9 cellular contexts compared by ENCODE assay signal in the genomic region with DNA sequence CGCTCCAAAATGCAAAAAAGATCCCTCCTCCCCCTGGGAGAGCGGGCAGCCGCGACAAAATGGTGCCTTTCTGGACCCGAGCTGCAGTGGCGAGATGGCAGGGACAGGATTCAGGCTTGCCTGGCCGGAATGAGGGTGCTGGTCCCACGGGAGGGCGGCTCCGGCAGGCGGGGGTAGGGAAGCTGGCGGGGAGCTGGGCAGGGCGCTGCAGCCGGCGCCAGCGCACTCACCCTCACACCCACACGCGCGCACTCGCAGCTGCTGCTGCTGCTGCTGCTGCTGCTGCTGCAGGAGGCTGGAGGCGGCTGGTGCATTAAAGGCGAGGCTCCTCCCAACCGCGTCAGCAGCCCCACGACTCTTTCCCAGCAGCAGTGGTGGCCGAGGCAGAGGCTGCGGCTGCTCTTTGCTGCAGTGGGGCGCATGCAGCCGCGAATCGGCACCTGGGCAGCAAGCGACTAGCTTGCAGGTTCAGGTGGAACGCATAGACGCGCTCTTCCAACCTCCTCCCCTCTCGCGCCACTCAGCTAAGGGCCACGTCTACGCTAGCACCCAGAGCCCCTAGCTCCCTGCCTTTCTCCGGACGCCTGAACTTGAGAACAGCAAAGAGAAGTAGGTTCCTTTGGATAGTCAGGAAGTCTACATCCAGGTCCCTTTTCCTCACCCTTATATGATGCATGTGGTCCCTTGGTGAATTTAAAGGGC. TPM values are rescaled to one million over a fixed set of nuclear protein-coding genes. Genes with fewer than 3 reads are reported as not detected.
A peak's percentile ranks its signal among the peaks of the same experiment; 100 is the strongest.
DNase-seq lines count a peak whose midpoint lies in the region; ATAC-seq, FAIRE-seq and TF ChIP-seq lines count a peak whose summit lies in the region.
"Had no signal": no experiment of that assay in that cellular context is flagged by ENCODE, and none has a peak within 500 bp of the region (broad histone marks: within the 10 kb centered on the region; RNA-seq: fewer than 3 reads in every experiment).

A gene (minus strand): TSS at position 287 of the 702 bp plus-strand sequence.

- H2AFZ ChIP-seq in mammary epithelial cell (ENCODE audit: low read depth, low read length), result peak within 1 kb of the TSS; percentile 92

- H3K27me3 ChIP-seq in HUES48 (ENCODE audit: control insufficient read depth, insufficient read depth, low read length) (peaks cover 40% of the 10 kb centered on the region), mammary epithelial cell (ENCODE audit: insufficient read depth, low read length) (no peaks in the 10 kb centered on the region), skeletal muscle tissue (ENCODE audit: control insufficient read depth in 3 of 3, insufficient read depth in 3 of 3, low read length in 3 of 3) (peaks cover 28 to 32% (median 29%) of the 10 kb centered on the region in 3 donors)

- TF ChIP-seq CTCF in mammary epithelial cell (conservative IDR thresholded peaks at IDR 0.05 in 1 of 2, IDR thresholded peaks at IDR 0.05 in 1 of 2; ENCODE audit: extremely low read depth in 1 of 2, insufficient read depth in 1 of 2, low read depth in 1 of 2, low read length in 2 of 2), result no peak

- no peaks in the 10 kb centered on the region for H3K79me2 ChIP-seq in mammary epithelial cell (ENCODE audit: insufficient read depth, low read length)

- H4K20me1 ChIP-seq in mammary epithelial cell (ENCODE audit: insufficient read depth, low read length), result no peaks in the 10 kb centered on the region

- H3K9ac ChIP-seq in HUES48 (ENCODE audit: low read depth, low read length) (peak within 1 kb of the TSS; percentile 22; the same call in 1 of the 2 replicates), mammary epithelial cell (ENCODE audit: insufficient read depth, low read length) (no peak within 1 kb of the TSS), skeletal muscle tissue (ENCODE audit: low read depth in 1 of 3, low read length in 3 of 3) (peak within 1 kb of the TSS in 1 of 3 donors; percentile 35)

- H3K27ac ChIP-seq in HUES48 (ENCODE audit: low read depth, low read length) (no peak within 1 kb of the TSS), mammary epithelial cell (ENCODE audit: insufficient read depth, low read depth, low read length) (no peak within 1 kb of the TSS), skeletal muscle tissue (ENCODE audit: low read depth, low read length) (no peak within 1 kb of the TSS)

- H3K4me2 ChIP-seq in mammary epithelial cell (ENCODE audit: insufficient read depth, low read depth, low read length), result peak within 1 kb of the TSS; percentile 99

- 0% methylated on average over 6 of the region's 41 CpGs for WGBS in mammary epithelial cell (ENCODE audit: low coverage, missing lambda C conversion rate)

- BruUV-seq in mammary epithelial cell (replicated peaks; lab: Mats Ljungman, UMichigan), result no TSS peak

- H3K4me1 ChIP-seq in HUES48 (ENCODE audit: control insufficient read depth, insufficient read depth, low read length), result peaks cover 48% of the 10 kb centered on the region
- H3K4me1 ChIP-seq in mammary epithelial cell (ENCODE audit: insufficient read depth, low read length), result peaks cover 24% of the 10 kb centered on the region
- peaks cover 11 to 17% (median 12%) of the 10 kb centered on the region in 3 donors for H3K4me1 ChIP-seq in skeletal muscle tissue (ENCODE audit: control insufficient read depth in 3 of 3, insufficient read depth in 3 of 3, low read length in 3 of 3)

- in situ Hi-C loops in mammary epithelial cell (cut with MboI; ENCODE audit: low sequenced_read_pairs in 2 of 2), result no loop called here

- no peaks in the 10 kb centered on the region for H3K9me3 ChIP-seq in HUES48 (ENCODE audit: control insufficient read depth, insufficient read depth, low read length)
- H3K9me3 ChIP-seq in mammary epithelial cell (replicated peaks; ENCODE audit: insufficient read depth, low read length), result no peaks in the 10 kb centered on the region
- no peaks in the 10 kb centered on the region for H3K9me3 ChIP-seq in skeletal muscle tissue (ENCODE audit: control insufficient read depth in 3 of 3, low read length in 3 of 3)

- dilution Hi-C loops in mammary epithelial cell (cut with HindIII; ENCODE audit: low sequenced_read_pairs), result no loop called here

- CTCF ChIA-PET in mammary epithelial cell (lab: Charles Lee; ENCODE audit: low non-redundant PET), result no interaction called here

- ATAC-seq in GM18861 (IDR thresholded peaks at IDR 0.05; ENCODE audit: unreplicated experiment), result no peak

- DNase-seq in Daoy (ENCODE audit: low read depth) (peak; percentile 85), T1000 (lab: John Stamatoyannopoulos, UW) (peak; percentile 53), mammary epithelial cell (peak; percentile 57), iris pigment epithelial cell (ENCODE audit: low read depth) (peak; percentile 50), RCC 7860 (ENCODE audit: low spot score) (no peak)

- intact Hi-C loops in mammary epithelial cell (cut with micrococcal nuclease), result no loop called here

- peak within 1 kb of the TSS; percentile 81 for H3K4me3 ChIP-seq in HUES48 (ENCODE audit: low read depth, low read length)
- peak within 1 kb of the TSS; percentile 57 to 64 (median 62) for H3K4me3 ChIP-seq in mammary epithelial cell (replicated peaks in 1 of 3; ENCODE audit: insufficient read depth in 1 of 3, low read depth in 2 of 3, low read length in 3 of 3)
- peak within 1 kb of the TSS; percentile 44 to 66 (median 59) for H3K4me3 ChIP-seq in skeletal muscle tissue (ENCODE audit: low read length in 3 of 3)

- H3K36me3 ChIP-seq in HUES48 (ENCODE audit: control insufficient read depth, insufficient read depth, low read length) (no peaks in the 10 kb centered on the region), mammary epithelial cell (ENCODE audit: insufficient read depth, low read length) (no peaks in the 10 kb centered on the region), skeletal muscle tissue (ENCODE audit: control insufficient read depth in 3 of 3, insufficient read depth in 3 of 3, low read length in 3 of 3) (no peaks in the 10 kb centered on the region)

- FAIRE-seq in RCC 7860 (lab: Jason Lieb, UNC), result no peak

RNA-seq across cellular contexts. Expression of the gene that starts here (rescaled TPM):
- total RNA-seq in Daoy (2014; rRNA removed; shearing (Covaris generic)), result 3.8 and 5.0 TPM in 2 replicates
- total RNA-seq in mammary epithelial cell (1 to 10 TPM; 1.0 to 2.8 TPM), skeletal muscle tissue (4.7 TPM)
- 0.18 TPM for polyA plus RNA-seq in mammary epithelial cell
- polyA minus RNA-seq in mammary epithelial cell, result not detected
- total RNA-seq: NCI-H460 had no signal
